In genomic region chr15:84246441-84246840, GRCh38 we compare ENCODE assay signal across 9 cellular contexts. TPM values are rescaled to one million over a fixed set of nuclear protein-coding genes. Genes with fewer than 3 reads are reported as not detected.
A peak's percentile ranks its signal among the peaks of the same experiment; 100 is the strongest.
DNase-seq lines count a peak whose midpoint lies in the region; ATAC-seq and TF ChIP-seq lines count a peak whose summit lies in the region.
"Not testable (repeated sequence)": the region's sequence is repeated elsewhere in the genome, so short reads cannot be mapped to it uniquely, and the experiment has no call there.
"Had no signal": no experiment of that assay in that cellular context is flagged by ENCODE, and none has a peak within 500 bp of the region (broad histone marks: within the 10 kb centered on the region; RNA-seq: fewer than 3 reads in every experiment).

No MANE protein-coding gene starts in this region.

- not testable (repeated sequence) for H3K4me3 Mint-ChIP-seq in CD14-positive monocyte, natural killer cell
- peak overlapping the region; percentile 25 for H3K4me3 Mint-ChIP-seq in activated naive CD8-positive, alpha-beta T cell treated with anti-CD3 and anti-CD28 coated beads, Interleukin-2, amount 10 ng/mL, durations not matched to agents 7 days and 5 days

- not testable (repeated sequence) for H3K4me3 ChIP-seq in MM.1S (ENCODE audit: low read length); epithelial cell of proximal tubule (ENCODE audit: low read depth, low read length)

- H3K27ac Mint-ChIP-seq in CD14-positive monocyte; activated naive CD8-positive, alpha-beta T cell treated with anti-CD3 and anti-CD28 coated beads, Interleukin-2, amount 10 ng/mL, durations not matched to agents 7 days and 5 days; natural killer cell: not testable (repeated sequence)

- not testable (repeated sequence) for H3K27ac ChIP-seq in MM.1S (ENCODE audit: low read length)

- peak; percentile 16 for DNase-seq in CD14-positive monocyte (ENCODE audit: low spot score)
- not testable (repeated sequence) for DNase-seq in MM.1S; epithelial cell of proximal tubule (ENCODE audit: low read depth)
- DNase-seq in activated CD4-positive, alpha-beta T cell treated with anti-CD3 and anti-CD28 coated beads for 1 hour = peak; percentile 7
- DNase-seq in activated T-cell treated with anti-CD3 and anti-CD28 coated beads, Interleukin-2, amount 50 U/mL, for 1 hour = peak; percentile 61
- peak; percentile 39 for DNase-seq in activated naive CD8-positive, alpha-beta T cell treated with anti-CD3 and anti-CD28 coated beads, Interleukin-2, amount 10 ng/mL, durations not matched to agents 7 days and 5 days
- DNase-seq in natural killer cell = peak; percentile 17
- DNase-seq in stimulated activated CD4-positive, alpha-beta T cell treated with anti-CD3 and anti-CD28 coated beads, TNF-alpha, amount 100 ng/mL, for 4 hours (ENCODE audit: low read depth in 3 of 3) = peak in 2 of 3 experiments; percentile 2 to 14

- ATAC-seq in activated naive CD8-positive, alpha-beta T cell treated with anti-CD3 and anti-CD28 coated beads, Interleukin-2, amount 10 ng/mL, durations not matched to agents 7 days and 5 days (ENCODE audit: low read depth); natural killer cell: not testable (repeated sequence)

- not testable (repeated sequence) for H2AFZ ChIP-seq in MM.1S (ENCODE audit: low read length)

- H3K79me2 ChIP-seq in MM.1S (ENCODE audit: low read length) = not testable (repeated sequence)

- not testable (repeated sequence) for H3F3A ChIP-seq in MM.1S (ENCODE audit: insufficient read depth, low read length)

- TF ChIP-seq CTCF in CD14-positive monocyte (IDR thresholded peaks at IDR 0.05); natural killer cell (IDR thresholded peaks at IDR 0.05): not testable (repeated sequence)
- peak; percentile 13; the same call in 1 of the 2 replicates for TF ChIP-seq CTCF in MM.1S (IDR thresholded peaks at IDR 0.05; ENCODE audit: low read length)
- peak; percentile 24 for TF ChIP-seq CTCF in epithelial cell of proximal tubule (conservative IDR thresholded peaks at IDR 0.05; ENCODE audit: low read depth, low read length)

- H3K27me3 Mint-ChIP-seq in CD14-positive monocyte (ENCODE audit: low read depth in 3 of 3); activated naive CD8-positive, alpha-beta T cell treated with anti-CD3 and anti-CD28 coated beads, Interleukin-2, amount 10 ng/mL, durations not matched to agents 7 days and 5 days; natural killer cell (ENCODE audit: low read depth in 2 of 2): not testable (repeated sequence)

- H3K9me3 ChIP-seq in MM.1S (replicated peaks; ENCODE audit: insufficient read depth, low read length) = not testable (repeated sequence)

- not testable (repeated sequence) for H3K27me3 ChIP-seq in MM.1S (replicated peaks; ENCODE audit: insufficient read depth, low read length)

- not testable (repeated sequence) for H3K4me1 ChIP-seq in MM.1S (ENCODE audit: low read length)

- not testable (repeated sequence) for H3K36me3 ChIP-seq in MM.1S (replicated peaks; ENCODE audit: insufficient read depth, low read length)

- not testable (repeated sequence) for H4K20me1 ChIP-seq in MM.1S (ENCODE audit: insufficient read depth, low read length)

- H3K9me3 Mint-ChIP-seq in CD14-positive monocyte; activated naive CD8-positive, alpha-beta T cell treated with anti-CD3 and anti-CD28 coated beads, Interleukin-2, amount 10 ng/mL, durations not matched to agents 7 days and 5 days; natural killer cell: not testable (repeated sequence)

- not testable (repeated sequence) for H3K4me2 ChIP-seq in MM.1S (ENCODE audit: low read depth, low read length)

- H3K9me2 ChIP-seq in MM.1S (replicated peaks; ENCODE audit: insufficient read depth, low read length) = not testable (repeated sequence)

- H3K36me3 Mint-ChIP-seq in CD14-positive monocyte; activated naive CD8-positive, alpha-beta T cell treated with anti-CD3 and anti-CD28 coated beads, Interleukin-2, amount 10 ng/mL, durations not matched to agents 7 days and 5 days; natural killer cell: not testable (repeated sequence)

- intact Hi-C loops in CD14-positive monocyte (cut with micrococcal nuclease); natural killer cell (cut with micrococcal nuclease): not testable (repeated sequence)

- not testable (repeated sequence) for H3K4me1 Mint-ChIP-seq in CD14-positive monocyte; activated naive CD8-positive, alpha-beta T cell treated with anti-CD3 and anti-CD28 coated beads, Interleukin-2, amount 10 ng/mL, durations not matched to agents 7 days and 5 days; natural killer cell

- POLR2A ChIA-PET in activated naive CD8-positive, alpha-beta T cell treated with anti-CD3 and anti-CD28 coated beads, Interleukin-2, amount 10 ng/mL, durations not matched to agents 7 days and 5 days (lab: Charles Lee) = not testable (repeated sequence)

- not testable (repeated sequence) for H3K9ac ChIP-seq in MM.1S (ENCODE audit: low read length)

RNA-seq across cellular contexts. Expression of gene GOLGA6L4, which starts 10.9 kb away (rescaled TPM):
- not detected for polyA plus RNA-seq in CD14-positive monocyte
- 1 to 10 TPM; 3.1 to 4.6 TPM for total RNA-seq in activated naive CD8-positive, alpha-beta T cell treated with anti-CD3 and anti-CD28 coated beads, Interleukin-2, amount 10 ng/mL, durations not matched to agents 7 days and 5 days
- total RNA-seq in epithelial cell of proximal tubule = 0.23 and 0.36 TPM in 2 replicates
- total RNA-seq in natural killer cell = 1 to 10 TPM; 3.7 to 4.4 (median 4.1) TPM
- total RNA-seq: ascending aorta had no signal
